In genomic region chr17:81200201-81200600, GRCh38 we compare ENCODE assay signal across 23 cellular contexts. TPM values are rescaled to one million over a fixed set of nuclear protein-coding genes. Genes with fewer than 3 reads are reported as not detected.
"Had no signal": no experiment of that assay in that cellular context is flagged by ENCODE, and none has a peak within 500 bp of the region (broad histone marks: within the 10 kb centered on the region; RNA-seq: fewer than 3 reads in every experiment).

No MANE protein-coding gene starts in this region.

- H3K4me1 ChIP-seq: gastrocnemius medialis, pancreas, thyroid gland, vagina had no signal

- H3K9me3 ChIP-seq: gastrocnemius medialis, mucosa of descending colon, pancreas, thyroid gland, vagina had no signal

- H3K4me2 ChIP-seq: smooth muscle cell had no signal

- H3K4me3 ChIP-seq: coronary artery, gastrocnemius medialis, lung, mucosa of descending colon, pancreas, smooth muscle cell, thyroid gland, vagina had no signal

- H3K27me3 ChIP-seq: gastrocnemius medialis, pancreas, thyroid gland, vagina had no signal

- H3K36me3 ChIP-seq: gastrocnemius medialis, pancreas, thyroid gland had no signal

- H3K27ac ChIP-seq: gastrocnemius medialis, pancreas, thyroid gland, vagina had no signal

- DNase-seq: gastrocnemius medialis; kidney; stimulated activated CD4-positive, alpha-beta T cell treated with anti-CD3 and anti-CD28 coated beads, Interleukin-12 subunit alpha, Interleukin-12 subunit beta, amount 100 ng/mL, for 4 hours; stimulated activated CD4-positive, alpha-beta T cell treated with anti-CD3 and anti-CD28 coated beads, Interleukin-1b, Interleukin-23, amount 100 ng/mL, for 48 hours; stimulated activated CD4-positive, alpha-beta T cell treated with anti-CD3 and anti-CD28 coated beads, Interleukin-4, amount 100 ng/mL, for 1 hour; stimulated activated naive CD8-positive, alpha-beta T cell treated with anti-CD3 and anti-CD28 coated beads, Interleukin-15, amount 100 ng/mL, for 72 hours had no signal

RNA-seq across cellular contexts. Expression of gene PVALEF, which starts 34.9 kb away (rescaled TPM):
- total RNA-seq: dermis blood vessel endothelial cell; gastrocnemius medialis; glomerular endothelial cell; kidney; left lobe of liver; liver; lung; mucosa of descending colon; naive thymus-derived CD4-positive, alpha-beta T cell; occipital lobe; progenitor cell of endocrine pancreas; sciatic nerve; smooth muscle cell; temporal lobe; thyroid gland; ureter; vagina had no signal
